Comparison of ENCODE assay signal across 2 cellular contexts in genomic region chr4:39043058-39043696, GRCh38.
TF ChIP-seq lines count a peak whose summit lies in the region.

No MANE protein-coding gene starts in this region.

TF ChIP-seq in A549, 52 proteins besides CTCF, POLR2A, EP300 and RAD21:
- TF ChIP-seq JUN (IDR thresholded peaks at IDR 0.05) (peak in 1 of 2 experiments; percentile 42; a peak in 1 of 5 replicates), JUNB (IDR thresholded peaks at IDR 0.05) (peak; percentile 58), MYC (IDR thresholded peaks at IDR 0.05; ENCODE audit: borderline replicate concordance, low read length) (0 out of 2 replicates have a peak, but pooled peaks have one; percentile 13), GATA3 (IDR thresholded peaks at IDR 0.05; ENCODE audit: borderline replicate concordance) (peak; percentile 82; the same call in 1 of the 2 replicates), ZSCAN20 (CRISPR knock-in tag; IDR thresholded peaks at IDR 0.05) (0 out of 2 replicates have a peak, but pooled peaks have one; percentile 29), CEBPB (IDR thresholded peaks at IDR 0.05) (peak; percentile 36 to 42; a peak in 2 of 4 replicates), FOSL2 (IDR thresholded peaks at IDR 0.05) (0 out of 2 replicates have a peak, but pooled peaks have one; percentile 23), FOSL2 (CRISPR knock-in tag; IDR thresholded peaks at IDR 0.05) (peak; percentile 70), CHD2 (IDR thresholded peaks at IDR 0.05; ENCODE audit: low read length, partially characterized antibody) (no peak), HEYL (CRISPR knock-in tag; IDR thresholded peaks at IDR 0.05) (no peak), HOXB13 (CRISPR knock-in tag; IDR thresholded peaks at IDR 0.05; ENCODE audit: low read depth) (peak; percentile 68; the same call in 1 of the 2 replicates)

TF ChIP-seq in K562, 482 proteins besides CTCF, POLR2A, EP300 and RAD21:
- TF ChIP-seq DNMT1 (IDR thresholded peaks at IDR 0.05) (no peak), ZBTB40 (IDR thresholded peaks at IDR 0.05) (0 out of 2 replicates have a peak, but pooled peaks have one; percentile 34), ZBTB40 (CRISPR knock-in tag; IDR thresholded peaks at IDR 0.05) (no peak), GABPA (tag; conservative IDR thresholded peaks at IDR 0.05; ENCODE audit: low read depth) (peak; percentile 73)
